1 cellular context compared by ENCODE assay signal in the genomic region with DNA sequence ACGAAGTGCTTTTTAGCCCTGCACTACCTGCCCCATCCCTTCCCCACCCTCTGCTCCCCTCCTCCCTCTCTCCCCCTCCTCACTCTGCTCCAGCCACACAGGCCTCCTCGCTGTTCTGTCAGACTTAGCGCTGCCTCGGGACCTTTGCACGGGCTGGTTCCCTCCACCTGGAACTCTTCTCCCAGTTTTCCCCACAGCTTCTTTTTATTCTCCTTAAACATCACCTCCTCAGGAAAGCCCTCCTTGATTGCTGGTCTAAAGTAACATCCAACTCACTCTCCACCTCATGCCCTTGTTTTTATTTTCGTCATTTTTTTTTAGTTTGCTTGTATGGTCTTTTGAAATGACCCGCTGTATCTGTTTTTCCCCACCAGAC.
TF ChIP-seq lines count a peak whose summit lies in the region.

No MANE protein-coding gene starts in this region.

TF ChIP-seq in IMR-90, 13 proteins besides CTCF, POLR2A, EP300 and RAD21:
- no peak for TF ChIP-seq RFX5 (IDR thresholded peaks at IDR 0.05; ENCODE audit: low read depth, low read length)
- TF ChIP-seq, protein P1, sequence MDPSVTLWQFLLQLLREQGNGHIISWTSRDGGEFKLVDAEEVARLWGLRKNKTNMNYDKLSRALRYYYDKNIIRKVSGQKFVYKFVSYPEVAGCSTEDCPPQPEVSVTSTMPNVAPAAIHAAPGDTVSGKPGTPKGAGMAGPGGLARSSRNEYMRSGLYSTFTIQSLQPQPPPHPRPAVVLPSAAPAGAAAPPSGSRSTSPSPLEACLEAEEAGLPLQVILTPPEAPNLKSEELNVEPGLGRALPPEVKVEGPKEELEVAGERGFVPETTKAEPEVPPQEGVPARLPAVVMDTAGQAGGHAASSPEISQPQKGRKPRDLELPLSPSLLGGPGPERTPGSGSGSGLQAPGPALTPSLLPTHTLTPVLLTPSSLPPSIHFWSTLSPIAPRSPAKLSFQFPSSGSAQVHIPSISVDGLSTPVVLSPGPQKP (IDR thresholded peaks at IDR 0.05; ENCODE audit: borderline replicate concordance, low read depth, low read length), result no peak
- no peak for TF ChIP-seq SMC3 (IDR thresholded peaks at IDR 0.05; ENCODE audit: low read depth, low read length)
- TF ChIP-seq MAFK (IDR thresholded peaks at IDR 0.05; ENCODE audit: low read depth, low read length), result no peak
- TF ChIP-seq MXI1 (IDR thresholded peaks at IDR 0.05; ENCODE audit: borderline replicate concordance, low read depth, low read length), result no peak
- no peak for TF ChIP-seq RCOR1 (IDR thresholded peaks at IDR 0.05; ENCODE audit: insufficient replicate concordance, low read length)
- no peak for TF ChIP-seq NFE2L2 (IDR thresholded peaks at IDR 0.05; ENCODE audit: low read depth, low read length)
- no peak for TF ChIP-seq FOS (IDR thresholded peaks at IDR 0.05; ENCODE audit: low read depth, low read length)
- TF ChIP-seq MAZ (IDR thresholded peaks at IDR 0.05; ENCODE audit: borderline replicate concordance, low read depth, low read length), result no peak
- TF ChIP-seq, protein P2, sequence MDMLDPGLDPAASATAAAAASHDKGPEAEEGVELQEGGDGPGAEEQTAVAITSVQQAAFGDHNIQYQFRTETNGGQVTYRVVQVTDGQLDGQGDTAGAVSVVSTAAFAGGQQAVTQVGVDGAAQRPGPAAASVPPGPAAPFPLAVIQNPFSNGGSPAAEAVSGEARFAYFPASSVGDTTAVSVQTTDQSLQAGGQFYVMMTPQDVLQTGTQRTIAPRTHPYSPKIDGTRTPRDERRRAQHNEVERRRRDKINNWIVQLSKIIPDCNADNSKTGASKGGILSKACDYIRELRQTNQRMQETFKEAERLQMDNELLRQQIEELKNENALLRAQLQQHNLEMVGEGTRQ (IDR thresholded peaks at IDR 0.05; ENCODE audit: low read depth, low read length), result no peak
